Comparison of ENCODE assay signal across 7 cellular contexts in the genomic region with DNA sequence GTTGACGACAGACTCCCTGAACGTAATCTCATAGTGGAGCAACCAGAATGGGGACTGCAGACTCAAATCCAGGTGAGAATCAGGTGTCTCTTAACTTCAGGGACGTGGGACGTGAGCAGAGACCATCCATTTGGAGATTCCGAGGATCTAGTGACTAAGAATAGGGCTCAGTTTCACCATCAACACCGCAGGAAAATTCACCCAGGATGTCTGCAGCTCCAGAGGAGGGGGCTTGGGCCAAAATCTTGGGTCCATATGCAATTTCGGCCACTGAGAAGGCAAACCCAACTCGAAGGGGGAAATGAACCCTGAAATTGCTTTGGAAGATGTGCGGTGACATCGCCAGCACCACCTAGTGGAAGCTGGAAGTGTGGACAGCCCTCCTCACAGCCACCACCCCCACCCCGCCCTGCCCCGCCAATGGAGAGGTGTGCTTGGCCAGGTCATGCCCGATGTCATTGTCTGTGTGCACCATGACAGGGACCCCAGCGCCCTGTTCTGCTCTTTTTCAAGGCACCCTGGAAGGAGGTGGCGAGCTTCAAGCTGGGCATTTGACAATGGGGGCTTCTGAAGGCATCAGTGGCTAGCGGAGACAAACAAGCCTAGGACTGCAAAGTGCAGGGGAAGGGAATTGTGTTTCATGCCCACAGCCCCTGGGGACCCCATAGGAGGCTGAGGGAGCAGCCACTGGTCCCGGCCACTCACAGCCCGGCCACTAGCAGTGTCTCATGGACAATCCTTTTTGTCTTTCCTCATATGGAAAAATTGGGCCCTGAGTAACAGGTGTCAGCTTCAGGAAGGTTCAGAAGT. TPM values are rescaled to one million over a fixed set of nuclear protein-coding genes. Genes with fewer than 3 reads are reported as not detected.
A peak's percentile ranks its signal among the peaks of the same experiment; 100 is the strongest.
DNase-seq lines count a peak whose midpoint lies in the region; ATAC-seq and TF ChIP-seq lines count a peak whose summit lies in the region.

No MANE protein-coding gene starts in this region.

- H3K9me3 ChIP-seq in MG63 (no peaks in the 10 kb centered on the region), liver (ENCODE audit: control insufficient read depth in 4 of 4, low read length in 3 of 4) (no peaks in the 10 kb centered on the region)

- peak overlapping the region in 1 of 2 donors; percentile 40 for H3K27ac ChIP-seq in liver (ENCODE audit: low read depth in 1 of 2, low read length in 2 of 2)

- no peak overlapping the region for H3K9ac ChIP-seq in liver (ENCODE audit: low read depth in 1 of 2, low read length in 2 of 2)

- 37% methylated on average over 18 of the region's 18 CpGs for WGBS in liver

- TF ChIP-seq RAD21 in liver (IDR thresholded peaks at IDR 0.05), result peak; percentile 76 to 87

- no peak for ATAC-seq in GM18867 (IDR thresholded peaks at IDR 0.05; ENCODE audit: unreplicated experiment)

- H3K4me3 ChIP-seq in MG63 (no peak overlapping the region), liver (ENCODE audit: low read depth in 1 of 3, low read length in 3 of 3) (no peak overlapping the region)

- H3K4me1 ChIP-seq in liver (ENCODE audit: control insufficient read depth in 4 of 4, insufficient read depth in 4 of 4, low read length in 3 of 4), result peaks cover 7 to 39% (median 29%) of the 10 kb centered on the region in 4 donors

- TF ChIP-seq CTCF in GM12872 (IDR thresholded peaks at IDR 0.05; ENCODE audit: insufficient read depth, low read depth, low read length) (peak; percentile 94), liver (IDR thresholded peaks at IDR 0.05; ENCODE audit: low read depth, low read length, missing input control) (peak; percentile 70)

- H3K27me3 ChIP-seq in MG63 (no peaks in the 10 kb centered on the region), liver (ENCODE audit: control insufficient read depth in 4 of 4, insufficient read depth in 4 of 4, low read length in 3 of 4) (no peaks in the 10 kb centered on the region)

- peaks cover 38% of the 10 kb centered on the region for H3K36me3 ChIP-seq in MG63
- peaks cover 9 to 17% (median 12%) of the 10 kb centered on the region in 4 donors for H3K36me3 ChIP-seq in liver (ENCODE audit: control insufficient read depth in 4 of 4, insufficient read depth in 3 of 4, low read depth in 1 of 4, low read length in 3 of 4)

- DNase-seq in MG63, result peak; percentile 37
- peak; percentile 41 for DNase-seq in activated CD4-positive, alpha-beta T cell treated with anti-CD3 and anti-CD28 coated beads for 1 hour
- DNase-seq in cerebellum (ENCODE audit: low spot score), result peak; percentile 73
- peak; percentile 42 for DNase-seq in stimulated activated CD8-positive, alpha-beta memory T cell treated with anti-CD3 and anti-CD28 coated beads, Interleukin-12 subunit alpha, Interleukin-12 subunit beta, amount 100 ng/mL, for 4 hours (ENCODE audit: low read depth)

TF ChIP-seq in liver, 16 proteins besides CTCF, POLR2A, EP300 and RAD21:
- TF ChIP-seq RXRA (IDR thresholded peaks at IDR 0.05) (peak; percentile 12 to 41), HNF4A (conservative IDR thresholded peaks at IDR 0.05) (peak; percentile 2 to 34)
- TF ChIP-seq, protein P1, sequence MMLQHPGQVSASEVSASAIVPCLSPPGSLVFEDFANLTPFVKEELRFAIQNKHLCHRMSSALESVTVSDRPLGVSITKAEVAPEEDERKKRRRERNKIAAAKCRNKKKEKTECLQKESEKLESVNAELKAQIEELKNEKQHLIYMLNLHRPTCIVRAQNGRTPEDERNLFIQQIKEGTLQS (IDR thresholded peaks at IDR 0.05), result no peak

RNA-seq across cellular contexts. Expression of a gene that starts 24.8 kb away (rescaled TPM):
- total RNA-seq in MG63 (2014; rRNA removed; shearing (Covaris generic); ENCODE audit: low replicate concordance), result 0.49 and 2.4 TPM in 2 replicates
- total RNA-seq in cerebellum (1.00 TPM), liver (100 to 1,000 TPM in 1 of 2 donors, 1 to 10 TPM in 1; 7.7 to 129 TPM)
- polyA plus RNA-seq in liver, result 10 to 100 TPM; 57.7 to 61.3 TPM

RNA-seq across cellular contexts. Expression of a gene that starts 38.4 kb away (rescaled TPM):
- 43.4 and 57.9 TPM in 2 replicates for total RNA-seq in MG63 (2014; rRNA removed; shearing (Covaris generic); ENCODE audit: low replicate concordance)
- total RNA-seq in cerebellum, result 10.3 TPM
- total RNA-seq in liver, result 10 to 100 TPM; 14.3 to 77.2 TPM
- 10 to 100 TPM; 20.0 to 23.4 TPM for polyA plus RNA-seq in liver
